Comparison of ENCODE assay signal across 14 cellular contexts in the genomic region with DNA sequence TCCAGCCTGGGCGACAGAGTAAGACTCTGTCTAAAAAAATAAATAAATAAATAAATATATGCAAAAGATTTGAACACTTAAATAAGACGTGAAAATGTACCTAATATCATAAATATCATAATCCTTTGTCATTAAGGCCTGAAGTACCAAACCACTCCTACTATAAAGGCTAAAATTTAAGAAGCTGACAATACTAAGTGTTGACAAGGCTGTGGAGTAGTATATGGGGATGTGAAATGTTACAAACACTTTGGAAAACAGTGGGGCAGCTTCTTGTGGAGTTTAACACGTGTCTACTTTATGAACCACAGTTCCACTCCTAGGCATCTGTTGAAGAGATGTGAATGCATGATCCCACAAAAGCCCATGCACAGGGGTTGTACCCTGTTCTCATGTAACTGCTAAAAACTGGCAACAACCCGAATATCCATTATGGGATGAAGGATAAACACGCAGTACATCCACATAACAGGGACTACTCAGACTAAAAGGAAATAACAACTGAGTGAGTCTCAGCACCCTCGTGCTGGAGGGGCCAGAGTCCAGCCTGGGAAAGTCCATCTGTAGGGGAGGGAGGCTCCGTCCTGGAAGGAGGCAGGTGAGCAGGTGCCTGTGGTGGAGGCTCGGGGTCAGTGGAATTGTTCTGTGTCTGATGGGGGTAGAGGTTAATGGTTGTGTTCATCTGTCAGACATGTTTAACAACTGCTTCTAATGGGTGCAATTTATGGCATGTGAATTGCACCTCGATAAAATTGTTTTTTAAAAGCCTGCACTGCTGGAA. TPM values are rescaled to one million over a fixed set of nuclear protein-coding genes. Genes with fewer than 3 reads are reported as not detected.
DNase-seq lines count a peak whose midpoint lies in the region; ATAC-seq, FAIRE-seq and TF ChIP-seq lines count a peak whose summit lies in the region.
"Had no signal": no experiment of that assay in that cellular context is flagged by ENCODE, and none has a peak within 500 bp of the region (broad histone marks: within the 10 kb centered on the region; RNA-seq: fewer than 3 reads in every experiment).

No MANE protein-coding gene starts in this region.

- H3K9me3 Mint-ChIP-seq in activated CD4-positive, alpha-beta T cell treated with anti-CD3 and anti-CD28 coated beads, Interleukin-2, amount 10 ng/mL, durations not matched to agents 7 days and 5 days = no peaks in the 10 kb centered on the region
- H3K9me3 Mint-ChIP-seq: nephron progenitor cell had no signal

- H3K27me3 ChIP-seq in Peyer's patch = no peaks in the 10 kb centered on the region

- H3K4me3 ChIP-seq in Peyer's patch (no peak overlapping the region), kidney (ENCODE audit: low read length in 2 of 2) (no peak overlapping the region)
- H3K4me3 ChIP-seq: skin epidermis had no signal

- H3K9ac ChIP-seq in kidney (ENCODE audit: low read length in 2 of 2) = no peak overlapping the region

- H3K27ac ChIP-seq in Peyer's patch (peak overlapping the region in 2 of 4 donors; percentile 53 to 85), kidney (ENCODE audit: low read depth in 2 of 2, low read length in 2 of 2) (no peak overlapping the region)

- H3K36me3 Mint-ChIP-seq in activated CD4-positive, alpha-beta T cell treated with anti-CD3 and anti-CD28 coated beads, Interleukin-2, amount 10 ng/mL, durations not matched to agents 7 days and 5 days (ENCODE audit: low read depth) = no peaks in the 10 kb centered on the region

- peaks cover 34% of the 10 kb centered on the region for H3K4me1 Mint-ChIP-seq in activated CD4-positive, alpha-beta T cell treated with anti-CD3 and anti-CD28 coated beads, Interleukin-2, amount 10 ng/mL, durations not matched to agents 7 days and 5 days

- TF ChIP-seq POLR2A in Peyer's patch (IDR thresholded peaks at IDR 0.05) = peak in 1 of 2 donors; percentile 78

- intact Hi-C loops in kidney (cut with DNase I) = no loop called here

- ATAC-seq in GM19324 (IDR thresholded peaks at IDR 0.05; ENCODE audit: low FRiP score, unreplicated experiment) (no peak), HG02610 (IDR thresholded peaks at IDR 0.05; ENCODE audit: unreplicated experiment) (no peak), GM18519 (IDR thresholded peaks at IDR 0.05; ENCODE audit: low FRiP score, unreplicated experiment) (no peak)
- ATAC-seq: activated CD4-positive, CD25-positive, alpha-beta regulatory T cell treated with anti-CD3 and anti-CD28 coated beads, Interleukin-2, amount 50 U/mL, for 24 hours had no signal

- no peaks in the 10 kb centered on the region for H3K27me3 Mint-ChIP-seq in activated CD4-positive, alpha-beta T cell treated with anti-CD3 and anti-CD28 coated beads, Interleukin-2, amount 10 ng/mL, durations not matched to agents 7 days and 5 days

- H3K9me3 ChIP-seq in Peyer's patch (no peaks in the 10 kb centered on the region), kidney (ENCODE audit: control insufficient read depth in 1 of 2, low read length in 2 of 2) (no peaks in the 10 kb centered on the region)

- CTCF ChIA-PET in activated CD4-positive, alpha-beta T cell treated with anti-CD3 and anti-CD28 coated beads, Interleukin-2, amount 10 ng/mL, durations not matched to agents 7 days and 5 days (lab: Charles Lee) = interaction anchor here (0.9 kb wide), 1 partner anchor 48 kb away, joined by 4 read pairs; no protein-coding TSS in a partner anchor

- FAIRE-seq in kidney (lab: Jason Lieb, UNC) = no peak

- H3K36me3 ChIP-seq in Peyer's patch = no peaks in the 10 kb centered on the region
- no peaks in the 10 kb centered on the region for H3K36me3 ChIP-seq in kidney (ENCODE audit: control insufficient read depth in 1 of 2, insufficient read depth in 2 of 2, low read length in 2 of 2)

- POLR2A ChIA-PET in activated CD4-positive, alpha-beta T cell treated with anti-CD3 and anti-CD28 coated beads, Interleukin-2, amount 10 ng/mL, durations not matched to agents 7 days and 5 days (lab: Charles Lee) = no interaction called here

- H3K4me3 Mint-ChIP-seq in activated CD4-positive, alpha-beta T cell treated with anti-CD3 and anti-CD28 coated beads, Interleukin-2, amount 10 ng/mL, durations not matched to agents 7 days and 5 days = no peak overlapping the region
- H3K4me3 Mint-ChIP-seq: nephron progenitor cell had no signal

- no peak for DNase-seq in activated CD4-positive, alpha-beta T cell treated with anti-CD3 and anti-CD28 coated beads, Interleukin-2, amount 10 ng/mL, durations not matched to agents 7 days and 5 days
- no peak for DNase-seq in activated CD4-positive, alpha-beta T cell treated with anti-CD3 and anti-CD28 coated beads, Interleukin-2, amount 50 U/mL, for 4 hours
- DNase-seq in Peyer's patch = peak in 2 of 3 donors; percentile 82 to 85
- peak; percentile 28 for DNase-seq in kidney
- peak; percentile 9 for DNase-seq in renal cortical epithelial cell (ENCODE audit: low read depth)
- DNase-seq: ACHN, DMS153, glutamatergic neuron, nephron progenitor cell had no signal

- H3K4me1 ChIP-seq in Peyer's patch (peaks cover 6 to 30% (median 22%) of the 10 kb centered on the region in 4 donors), kidney (ENCODE audit: control insufficient read depth in 1 of 2, insufficient read depth in 1 of 2, low read depth in 1 of 2, low read length in 2 of 2) (no peaks in the 10 kb centered on the region)

- H3K27ac Mint-ChIP-seq in activated CD4-positive, alpha-beta T cell treated with anti-CD3 and anti-CD28 coated beads, Interleukin-2, amount 10 ng/mL, durations not matched to agents 7 days and 5 days = peak overlapping the region; percentile 77
- H3K27ac Mint-ChIP-seq: nephron progenitor cell had no signal

- no peak for TF ChIP-seq CTCF in Peyer's patch (IDR thresholded peaks at IDR 0.05)
- no peak for TF ChIP-seq CTCF in kidney (IDR thresholded peaks at IDR 0.05; ENCODE audit: borderline replicate concordance, extremely low read depth, insufficient read depth)

RNA-seq across cellular contexts. Expression of gene SLC19A1, which starts 6.7 kb away (rescaled TPM):
- total RNA-seq in activated CD4-positive, alpha-beta T cell treated with anti-CD3 and anti-CD28 coated beads, Interleukin-2, amount 10 ng/mL, durations not matched to agents 7 days and 5 days = 10 to 100 TPM; 43.8 to 46.8 TPM
- total RNA-seq in Peyer's patch (10 to 100 TPM; 10.7 to 70.8 (median 30.5) TPM), kidney (7.2 TPM), renal cortical epithelial cell (5.9 and 8.2 TPM in 2 replicates)
- 5.1 TPM for polyA plus RNA-seq in kidney (ENCODE audit: insufficient read depth, low read depth, low replicate concordance)

Comparison
In these comparisons a context has a peak if more than half of its experiments do, and no peak if none do; other contexts are left out.
1. DNase-seq: peak in Peyer's patch (2 of 3), kidney (single experiment) and renal cortical epithelial cell (single experiment); none in activated CD4-positive, alpha-beta T cell treated with anti-CD3 and anti-CD28 coated beads, Interleukin-2, amount 10 ng/mL, durations not matched to agents 7 days and 5 days (single experiment) and activated CD4-positive, alpha-beta T cell treated with anti-CD3 and anti-CD28 coated beads, Interleukin-2, amount 50 U/mL, for 4 hours (0 of 2).